Comparison of ENCODE assay signal across 2 cellular contexts in the genomic region with DNA sequence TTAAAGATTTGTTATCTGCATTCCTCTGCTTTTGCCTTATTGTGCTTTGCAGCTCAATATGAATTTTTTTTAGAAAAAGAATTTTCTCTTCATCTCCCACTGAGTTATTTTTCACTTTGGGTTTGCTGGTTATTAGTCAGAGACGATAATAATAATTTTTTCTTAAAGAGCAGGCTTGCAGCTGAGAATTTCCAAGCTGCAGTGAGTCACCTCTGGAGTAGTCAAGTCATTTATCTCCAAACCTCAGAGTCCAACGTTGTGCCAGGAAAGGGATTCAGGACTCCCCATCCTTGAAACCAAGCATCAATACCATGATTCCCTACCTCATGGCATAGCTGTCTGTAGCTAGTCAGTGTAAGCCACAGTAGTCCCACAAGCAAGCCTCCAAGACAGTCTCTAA.
TF ChIP-seq lines count a peak whose summit lies in the region.

No MANE protein-coding gene starts in this region.

TF ChIP-seq in IMR-90, 13 proteins besides CTCF, POLR2A, EP300 and RAD21:
- TF ChIP-seq, protein P1, sequence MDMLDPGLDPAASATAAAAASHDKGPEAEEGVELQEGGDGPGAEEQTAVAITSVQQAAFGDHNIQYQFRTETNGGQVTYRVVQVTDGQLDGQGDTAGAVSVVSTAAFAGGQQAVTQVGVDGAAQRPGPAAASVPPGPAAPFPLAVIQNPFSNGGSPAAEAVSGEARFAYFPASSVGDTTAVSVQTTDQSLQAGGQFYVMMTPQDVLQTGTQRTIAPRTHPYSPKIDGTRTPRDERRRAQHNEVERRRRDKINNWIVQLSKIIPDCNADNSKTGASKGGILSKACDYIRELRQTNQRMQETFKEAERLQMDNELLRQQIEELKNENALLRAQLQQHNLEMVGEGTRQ (IDR thresholded peaks at IDR 0.05; ENCODE audit: low read depth, low read length): no peak
- 0 out of 2 replicates have a peak, but pooled peaks have one; percentile 42 for TF ChIP-seq FOS (IDR thresholded peaks at IDR 0.05; ENCODE audit: low read depth, low read length)

TF ChIP-seq in H1, 55 proteins besides CTCF, POLR2A, EP300 and RAD21:
- TF ChIP-seq NANOG (IDR thresholded peaks at IDR 0.05; ENCODE audit: insufficient read depth, low read depth, low read length, poor library complexity, severe bottlenecking) (no peak), SP2 (IDR thresholded peaks at IDR 0.05; ENCODE audit: low read length) (no peak), HDAC6 (IDR thresholded peaks at IDR 0.05; ENCODE audit: low read depth, low read length) (no peak)
